ENCODE assay signal across 1 cellular context in genomic region chr1:44090409-44091252, GRCh38.
TF ChIP-seq lines count a peak whose summit lies in the region.

No MANE protein-coding gene starts in this region.

TF ChIP-seq in HEK293, 187 proteins besides CTCF, POLR2A, EP300 and RAD21 (continued from another document):
- no peak for TF ChIP-seq ZNF366 (tag by site-specific recombination; conservative IDR thresholded peaks at IDR 0.05)
- TF ChIP-seq ZNF37A (tag by site-specific recombination; IDR thresholded peaks at IDR 0.05): no peak
- TF ChIP-seq ZNF350 (tag by site-specific recombination; IDR thresholded peaks at IDR 0.05): no peak
- 0 out of 2 replicates have a peak, but pooled peaks have one; percentile 57 for TF ChIP-seq ZNF776 (tag by site-specific recombination; IDR thresholded peaks at IDR 0.05; ENCODE audit: borderline replicate concordance)
